Comparison of ENCODE assay signal across 9 cellular contexts in genomic region chr4:10099521-10100325, GRCh38. TPM values are rescaled to one million over a fixed set of nuclear protein-coding genes. Genes with fewer than 3 reads are reported as not detected.
DNase-seq lines count a peak whose midpoint lies in the region; ATAC-seq lines count a peak whose summit lies in the region.
"Had no signal": no experiment of that assay in that cellular context is flagged by ENCODE, and none has a peak within 500 bp of the region (broad histone marks: within the 10 kb centered on the region; RNA-seq: fewer than 3 reads in every experiment).

No MANE protein-coding gene starts in this region.

- peaks cover 93% of the 10 kb centered on the region for H3K36me3 ChIP-seq in KOPT-K1 (ENCODE audit: insufficient read depth, low read length)

- H3K27me3 ChIP-seq in right cardiac atrium (ENCODE audit: control insufficient read depth, insufficient read depth) = no peaks in the 10 kb centered on the region
- H3K27me3 ChIP-seq: pancreas had no signal

- ATAC-seq in right cardiac atrium (no peak), left colon (no peak), HG03196 (IDR thresholded peaks at IDR 0.05; ENCODE audit: unreplicated experiment) (no peak)

- peaks cover 99% of the 10 kb centered on the region for H3K4me1 Mint-ChIP-seq in activated T-cell treated with anti-CD3 and anti-CD28 coated beads, Interleukin-2, amount 50 U/mL, for 24 hours (ENCODE audit: low read depth)

- H3K4me3 Mint-ChIP-seq in activated T-cell treated with anti-CD3 and anti-CD28 coated beads, Interleukin-2, amount 50 U/mL, for 24 hours = peak overlapping the region; percentile 55

- H3K9me3 Mint-ChIP-seq in activated T-cell treated with anti-CD3 and anti-CD28 coated beads, Interleukin-2, amount 50 U/mL, for 24 hours = no peaks in the 10 kb centered on the region

- DNase-seq in activated T-cell treated with anti-CD3 and anti-CD28 coated beads, Interleukin-2, amount 50 U/mL, for 24 hours = no peak
- peak in 1 of 3 donors; percentile 33 for DNase-seq in right cardiac atrium
- DNase-seq in stimulated activated naive CD4-positive, alpha-beta T cell (lab: John Stamatoyannopoulos, UW) = peak in 5 of 6 experiments; percentile 18 to 61 (median 50)
- no peak for DNase-seq in left colon
- no peak for DNase-seq in NCI-H2196 (lab: John Stamatoyannopoulos, UW; ENCODE audit: unreplicated experiment)
- DNase-seq: pancreas had no signal

- H3K27ac ChIP-seq in KOPT-K1 (ENCODE audit: low read depth, low read length, poor library complexity, severe bottlenecking) (peak overlapping the region; percentile 90), right cardiac atrium (ENCODE audit: low read length) (peak overlapping the region; percentile 11)
- H3K27ac ChIP-seq: pancreas, VCaP had no signal

- H3K27ac Mint-ChIP-seq in activated T-cell treated with anti-CD3 and anti-CD28 coated beads, Interleukin-2, amount 50 U/mL, for 24 hours = peak overlapping the region; percentile 95

- no peaks in the 10 kb centered on the region for H3K9me3 ChIP-seq in KOPT-K1 (ENCODE audit: insufficient read depth, low read length, poor library complexity, severe bottlenecking)
- no peaks in the 10 kb centered on the region for H3K9me3 ChIP-seq in right cardiac atrium (ENCODE audit: control insufficient read depth, low read length)
- H3K9me3 ChIP-seq: pancreas had no signal

- H3K4me1 ChIP-seq in right cardiac atrium (ENCODE audit: control insufficient read depth, insufficient read depth, low read length) = peaks cover 43% of the 10 kb centered on the region
- H3K4me1 ChIP-seq: pancreas had no signal

- H3K4me3 ChIP-seq in right cardiac atrium (ENCODE audit: low read length) = no peak overlapping the region
- H3K4me3 ChIP-seq: pancreas had no signal

- peaks cover 99% of the 10 kb centered on the region for H3K36me3 Mint-ChIP-seq in activated T-cell treated with anti-CD3 and anti-CD28 coated beads, Interleukin-2, amount 50 U/mL, for 24 hours (ENCODE audit: low read depth)

- intact Hi-C loops in right cardiac atrium (cut with DNase I) (no loop called here), left colon (cut with DNase I, micrococcal nuclease) (no loop called here)

- 72% methylated on average over 25 of the region's 25 CpGs for WGBS in right cardiac atrium

- no peaks in the 10 kb centered on the region for H3K27me3 Mint-ChIP-seq in activated T-cell treated with anti-CD3 and anti-CD28 coated beads, Interleukin-2, amount 50 U/mL, for 24 hours

RNA-seq across cellular contexts. Expression of gene WDR1, which starts 16.9 kb away (rescaled TPM):
- total RNA-seq in right cardiac atrium (100 to 1,000 TPM; 181 to 280 (median 218) TPM), left colon (100 to 1,000 TPM; 448 to 457 TPM)
- 116 TPM for polyA plus RNA-seq in right cardiac atrium

Comparison
In these comparisons a context has a peak if more than half of its experiments do, and no peak if none do; other contexts are left out.
1. DNase-seq: peak in stimulated activated naive CD4-positive, alpha-beta T cell (5 of 6); none in activated T-cell treated with anti-CD3 and anti-CD28 coated beads, Interleukin-2, amount 50 U/mL, for 24 hours (single experiment), left colon (0 of 2) and NCI-H2196 (single experiment).